ENCODE assay signal across 8 cellular contexts in genomic region chr15:83012038-83012490, GRCh38. TPM values are rescaled to one million over a fixed set of nuclear protein-coding genes. Genes with fewer than 3 reads are reported as not detected.
DNase-seq lines count a peak whose midpoint lies in the region; ATAC-seq and TF ChIP-seq lines count a peak whose summit lies in the region.

No MANE protein-coding gene starts in this region.

- H3K4me3 Mint-ChIP-seq in activated CD4-positive, alpha-beta T cell treated with anti-CD3 and anti-CD28 coated beads, Interleukin-2, amount 10 ng/mL, durations not matched to agents 24 days and 14 days, result peak overlapping the region; percentile 89
- H3K4me3 Mint-ChIP-seq in activated B cell treated with CpG ODN at 0.5 μM for 24 hours, result peak overlapping the region; percentile 97

- peaks cover 40% of the 10 kb centered on the region for H3K36me3 Mint-ChIP-seq in activated CD4-positive, alpha-beta T cell treated with anti-CD3 and anti-CD28 coated beads, Interleukin-2, amount 10 ng/mL, durations not matched to agents 24 days and 14 days (ENCODE audit: low read depth)
- peaks cover 36% of the 10 kb centered on the region for H3K36me3 Mint-ChIP-seq in activated B cell treated with CpG ODN at 0.5 μM for 24 hours (ENCODE audit: low read depth)

- no peaks in the 10 kb centered on the region for H3K9me3 Mint-ChIP-seq in activated CD4-positive, alpha-beta T cell treated with anti-CD3 and anti-CD28 coated beads, Interleukin-2, amount 10 ng/mL, durations not matched to agents 24 days and 14 days
- H3K9me3 Mint-ChIP-seq in activated B cell treated with CpG ODN at 0.5 μM for 24 hours, result no peaks in the 10 kb centered on the region

- intact Hi-C loops in activated CD4-positive, alpha-beta T cell treated with anti-CD3 and anti-CD28 coated beads, Interleukin-2, amount 10 ng/mL, durations not matched to agents 24 days and 14 days (cut with micrococcal nuclease), result loop anchor here (5.0 kb wide), 4 partner anchors 95 to 260 kb away; partner anchors contain the start of gene TM6SF1
- intact Hi-C loops in activated B cell treated with CpG ODN at 0.5 μM for 24 hours (cut with micrococcal nuclease), result loop anchor here (5.0 kb wide), 2 partner anchors 95 to 545 kb away; partner anchors contain the start of gene TM6SF1

- H3K4me3 ChIP-seq in iPS-11a (ENCODE audit: low read depth, low read length) (peak overlapping the region; percentile 98), subcutaneous abdominal adipose tissue (ENCODE audit: low read depth in 1 of 5, low read length in 5 of 5) (peak overlapping the region; percentile 71 to 99 (median 94))

- no peak for TF ChIP-seq CTCF in activated B cell treated with CpG ODN at 0.5 μM for 24 hours (IDR thresholded peaks at IDR 0.05)

- H3K9ac ChIP-seq in subcutaneous abdominal adipose tissue (ENCODE audit: low read length in 5 of 5), result peak overlapping the region; percentile 58 to 98 (median 92)

- peak overlapping the region; percentile 87 for H3K27ac ChIP-seq in subcutaneous abdominal adipose tissue (ENCODE audit: low read depth, low read length)

- no peak for ATAC-seq in activated B cell treated with CpG ODN at 0.5 μM for 24 hours (ENCODE audit: low read depth)

- POLR2A ChIA-PET in activated B cell treated with CpG ODN at 0.5 μM for 24 hours (lab: Charles Lee), result interaction anchor here (0.7 to 2.9 kb wide), 13 partner anchors 11 to 481 kb away, joined by 3 to 32 read pairs (median 5); partner anchors contain the start of genes BTBD1, RAMAC and WHAMM

- peaks cover 40% of the 10 kb centered on the region for H3K4me1 Mint-ChIP-seq in activated CD4-positive, alpha-beta T cell treated with anti-CD3 and anti-CD28 coated beads, Interleukin-2, amount 10 ng/mL, durations not matched to agents 24 days and 14 days
- peaks cover 40% of the 10 kb centered on the region for H3K4me1 Mint-ChIP-seq in activated B cell treated with CpG ODN at 0.5 μM for 24 hours

- H3K9me3 ChIP-seq in subcutaneous abdominal adipose tissue (ENCODE audit: control insufficient read depth in 5 of 5, low read length in 5 of 5), result no peaks in the 10 kb centered on the region

- peaks cover 11 to 31% (median 15%) of the 10 kb centered on the region in 5 donors for H3K36me3 ChIP-seq in subcutaneous abdominal adipose tissue (ENCODE audit: control insufficient read depth in 5 of 5, insufficient read depth in 5 of 5, low read length in 5 of 5)

- no peak for DNase-seq in activated CD4-positive, alpha-beta T cell treated with anti-CD3 and anti-CD28 coated beads, Interleukin-2, amount 10 ng/mL, durations not matched to agents 24 days and 14 days
- DNase-seq in activated CD4-positive, alpha-beta T cell treated with anti-CD3 and anti-CD28 coated beads, Interleukin-2, amount 50 U/mL, for 48 hours, result no peak
- no peak for DNase-seq in activated B cell treated with CpG ODN at 0.5 μM for 24 hours
- DNase-seq in effector CD8-positive, alpha-beta T cell (lab: John Stamatoyannopoulos, UW), result no peak
- DNase-seq in NK-92 treated with Interleukin-12 subunit alpha and Interleukin-12 subunit beta, amount 100 ng/mL, for 24 hours (lab: John Stamatoyannopoulos, UW), result no peak
- DNase-seq in 8988T, result no peak

- no peaks in the 10 kb centered on the region for H3K27me3 ChIP-seq in subcutaneous abdominal adipose tissue (ENCODE audit: control insufficient read depth in 5 of 5, insufficient read depth in 4 of 5, low read length in 5 of 5)

- peak overlapping the region; percentile 94 for H3K27ac Mint-ChIP-seq in activated CD4-positive, alpha-beta T cell treated with anti-CD3 and anti-CD28 coated beads, Interleukin-2, amount 10 ng/mL, durations not matched to agents 24 days and 14 days
- H3K27ac Mint-ChIP-seq in activated B cell treated with CpG ODN at 0.5 μM for 24 hours, result peak overlapping the region; percentile 87

- peaks cover 10 to 26% (median 21%) of the 10 kb centered on the region in 5 donors for H3K4me1 ChIP-seq in subcutaneous abdominal adipose tissue (ENCODE audit: control insufficient read depth in 5 of 5, insufficient read depth in 5 of 5, low read length in 5 of 5)

- CTCF ChIA-PET in activated B cell treated with CpG ODN at 0.5 μM for 24 hours (lab: Charles Lee), result interaction anchor here (0.7 to 2.3 kb wide), 11 partner anchors 9 to 481 kb away, joined by 3 to 14 read pairs (median 7); partner anchors contain the start of genes BTBD1, RAMAC and RPS17

- no peaks in the 10 kb centered on the region for H3K27me3 Mint-ChIP-seq in activated CD4-positive, alpha-beta T cell treated with anti-CD3 and anti-CD28 coated beads, Interleukin-2, amount 10 ng/mL, durations not matched to agents 24 days and 14 days
- H3K27me3 Mint-ChIP-seq in activated B cell treated with CpG ODN at 0.5 μM for 24 hours, result no peaks in the 10 kb centered on the region

RNA-seq across cellular contexts. Expression of gene C15orf40, which starts 0.6 kb away (rescaled TPM):
- 23.6 and 30.8 TPM in 2 replicates for total RNA-seq in activated CD4-positive, alpha-beta T cell treated with anti-CD3 and anti-CD28 coated beads, Interleukin-2, amount 10 ng/mL, durations not matched to agents 24 days and 14 days
- 33.3 and 41.9 TPM in 2 replicates for total RNA-seq in activated B cell treated with CpG ODN at 0.5 μM for 24 hours

RNA-seq across cellular contexts. Expression of gene RAMAC, which starts 26.1 kb away (rescaled TPM):
- total RNA-seq in activated CD4-positive, alpha-beta T cell treated with anti-CD3 and anti-CD28 coated beads, Interleukin-2, amount 10 ng/mL, durations not matched to agents 24 days and 14 days, result 23.9 and 26.4 TPM in 2 replicates
- total RNA-seq in activated B cell treated with CpG ODN at 0.5 μM for 24 hours, result 23.4 and 24.7 TPM in 2 replicates

RNA-seq across cellular contexts. Expression of gene BTBD1, which starts 55.0 kb away (rescaled TPM):
- total RNA-seq in activated CD4-positive, alpha-beta T cell treated with anti-CD3 and anti-CD28 coated beads, Interleukin-2, amount 10 ng/mL, durations not matched to agents 24 days and 14 days, result 61.7 and 62.7 TPM in 2 replicates
- total RNA-seq in activated B cell treated with CpG ODN at 0.5 μM for 24 hours, result 47.9 and 54.2 TPM in 2 replicates

RNA-seq across cellular contexts. Expression of gene HOMER2, which starts 59.5 kb away (rescaled TPM):
- 29.3 and 32.1 TPM in 2 replicates for total RNA-seq in activated CD4-positive, alpha-beta T cell treated with anti-CD3 and anti-CD28 coated beads, Interleukin-2, amount 10 ng/mL, durations not matched to agents 24 days and 14 days
- 9.2 and 9.4 TPM in 2 replicates for total RNA-seq in activated B cell treated with CpG ODN at 0.5 μM for 24 hours
